In the genomic region with DNA sequence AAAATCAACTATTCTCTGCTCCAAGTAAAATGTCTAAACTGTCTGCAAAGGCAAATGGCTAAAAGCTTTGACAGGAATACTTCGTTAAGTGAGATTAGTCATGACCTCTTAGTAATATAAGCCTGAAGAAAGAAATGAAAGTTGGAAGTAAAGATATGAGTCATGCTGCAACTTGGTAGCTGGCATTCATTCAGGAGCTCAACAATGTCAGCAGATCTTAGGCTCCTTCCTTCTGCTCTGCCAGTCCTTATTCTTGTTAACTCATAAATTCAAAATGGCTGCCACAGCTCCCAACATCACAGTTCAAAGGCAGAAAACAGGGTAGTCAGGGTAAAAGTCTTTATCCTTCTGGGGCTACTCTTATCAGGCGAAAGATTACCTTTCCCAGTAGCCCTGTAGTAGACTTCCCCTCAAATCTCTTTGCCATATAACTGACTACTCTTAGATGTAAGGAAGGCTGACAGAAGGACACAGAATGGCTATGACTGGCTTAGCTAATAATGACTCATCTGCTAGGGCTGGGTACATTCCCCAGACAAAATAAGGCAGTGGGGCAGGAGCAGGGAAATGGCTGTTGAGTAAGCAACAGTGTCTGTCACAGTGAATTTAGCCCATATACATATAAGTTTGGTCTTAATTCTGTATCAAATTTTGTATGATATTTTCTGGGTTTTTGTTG, we compare ENCODE assay signal across 8 cellular contexts. TPM values are rescaled to one million over a fixed set of nuclear protein-coding genes. Genes with fewer than 3 reads are reported as not detected.
DNase-seq lines count a peak whose midpoint lies in the region; ATAC-seq and TF ChIP-seq lines count a peak whose summit lies in the region.

No MANE protein-coding gene starts in this region.

- peak; percentile 81 for ATAC-seq in GM21786 (IDR thresholded peaks at IDR 0.05; ENCODE audit: unreplicated experiment)

- no peaks in the 10 kb centered on the region for H3K27me3 Mint-ChIP-seq in IgD-negative memory B cell
- no peaks in the 10 kb centered on the region for H3K27me3 Mint-ChIP-seq in activated naive CD4-positive, alpha-beta T cell treated with anti-CD3 and anti-CD28 coated beads, Interleukin-2, amount 50 U/mL, for 24 hours
- peaks cover 3% of the 10 kb centered on the region for H3K27me3 Mint-ChIP-seq in stimulated activated naive CD8-positive, alpha-beta T cell treated with anti-CD3 and anti-CD28 coated beads, Interleukin-15, Interleukin-2, amounts not matched to agents 100 ng/mL and 50 ng/mL, for 24 hours

- no peak for TF ChIP-seq CTCF in GM13976 (IDR thresholded peaks at IDR 0.05; ENCODE audit: borderline replicate concordance, control extremely low read depth, extremely low read depth, insufficient read depth, missing control alignments)

- peak overlapping the region in 2 of 4 donors; percentile 63 to 79 for H3K4me3 Mint-ChIP-seq in IgD-negative memory B cell
- H3K4me3 Mint-ChIP-seq in activated naive CD4-positive, alpha-beta T cell treated with anti-CD3 and anti-CD28 coated beads, Interleukin-2, amount 50 U/mL, for 24 hours = peak overlapping the region; percentile 59
- H3K4me3 Mint-ChIP-seq in stimulated activated naive CD8-positive, alpha-beta T cell treated with anti-CD3 and anti-CD28 coated beads, Interleukin-15, Interleukin-2, amounts not matched to agents 100 ng/mL and 50 ng/mL, for 24 hours = peak overlapping the region; percentile 53

- DNase-seq in GM13976 (ENCODE audit: low spot score) = peak; percentile 41
- peak; percentile 78 for DNase-seq in islet precursor cell
- no peak for DNase-seq in KBM-7
- no peak for DNase-seq in cerebellar nuclear complex (lab: John Stamatoyannopoulos, UW)

- in situ Hi-C loops in GM13976 (cut with MboI; ENCODE audit: low sequenced_read_pairs, unreplicated experiment) = no loop called here
- in situ Hi-C loops in KBM-7 (cut with MboI; ENCODE audit: low pct_unique_long_range_greater_than_20kb, low sequenced_read_pairs) = no loop called here

- peak overlapping the region in 2 of 3 donors; percentile 7 to 53 for H3K27ac Mint-ChIP-seq in IgD-negative memory B cell
- H3K27ac Mint-ChIP-seq in activated naive CD4-positive, alpha-beta T cell treated with anti-CD3 and anti-CD28 coated beads, Interleukin-2, amount 50 U/mL, for 24 hours = peak overlapping the region; percentile 78
- peak overlapping the region; percentile 91 for H3K27ac Mint-ChIP-seq in stimulated activated naive CD8-positive, alpha-beta T cell treated with anti-CD3 and anti-CD28 coated beads, Interleukin-15, Interleukin-2, amounts not matched to agents 100 ng/mL and 50 ng/mL, for 24 hours

- peaks cover 0 to 5% (median 0%) of the 10 kb centered on the region in 3 donors for H3K9me3 Mint-ChIP-seq in IgD-negative memory B cell
- H3K9me3 Mint-ChIP-seq in activated naive CD4-positive, alpha-beta T cell treated with anti-CD3 and anti-CD28 coated beads, Interleukin-2, amount 50 U/mL, for 24 hours = peaks cover 6% of the 10 kb centered on the region
- H3K9me3 Mint-ChIP-seq in stimulated activated naive CD8-positive, alpha-beta T cell treated with anti-CD3 and anti-CD28 coated beads, Interleukin-15, Interleukin-2, amounts not matched to agents 100 ng/mL and 50 ng/mL, for 24 hours = no peaks in the 10 kb centered on the region

- H3K4me1 Mint-ChIP-seq in IgD-negative memory B cell = peaks cover 13 to 18% (median 17%) of the 10 kb centered on the region in 3 donors
- H3K4me1 Mint-ChIP-seq in activated naive CD4-positive, alpha-beta T cell treated with anti-CD3 and anti-CD28 coated beads, Interleukin-2, amount 50 U/mL, for 24 hours = peaks cover 20% of the 10 kb centered on the region
- peaks cover 30% of the 10 kb centered on the region for H3K4me1 Mint-ChIP-seq in stimulated activated naive CD8-positive, alpha-beta T cell treated with anti-CD3 and anti-CD28 coated beads, Interleukin-15, Interleukin-2, amounts not matched to agents 100 ng/mL and 50 ng/mL, for 24 hours (ENCODE audit: low read depth)

- no peaks in the 10 kb centered on the region for H3K36me3 Mint-ChIP-seq in IgD-negative memory B cell
- no peaks in the 10 kb centered on the region for H3K36me3 Mint-ChIP-seq in activated naive CD4-positive, alpha-beta T cell treated with anti-CD3 and anti-CD28 coated beads, Interleukin-2, amount 50 U/mL, for 24 hours
- no peaks in the 10 kb centered on the region for H3K36me3 Mint-ChIP-seq in stimulated activated naive CD8-positive, alpha-beta T cell treated with anti-CD3 and anti-CD28 coated beads, Interleukin-15, Interleukin-2, amounts not matched to agents 100 ng/mL and 50 ng/mL, for 24 hours (ENCODE audit: low read depth)

RNA-seq across cellular contexts. Expression of gene C6orf62, which starts 24.4 kb away (rescaled TPM):
- 102 TPM for polyA plus RNA-seq in IgD-negative memory B cell

RNA-seq across cellular contexts. Expression of gene GMNN, which starts 31.3 kb away (rescaled TPM):
- 7.7 TPM for polyA plus RNA-seq in IgD-negative memory B cell

RNA-seq across cellular contexts. Expression of gene ARMH2, which starts 55.3 kb away (rescaled TPM):
- polyA plus RNA-seq in IgD-negative memory B cell = 0.50 TPM

Comparison
In these comparisons a context has a peak if more than half of its experiments do, and no peak if none do; other contexts are left out.
1. DNase-seq: peak in GM13976 (single experiment) and islet precursor cell (single experiment); none in KBM-7 (single experiment) and cerebellar nuclear complex (0 of 2).
2. H3K27ac Mint-ChIP-seq: peak in every context shown above with its lines; median percentile 91 in stimulated activated naive CD8-positive, alpha-beta T cell treated with anti-CD3 and anti-CD28 coated beads, Interleukin-15, Interleukin-2, amounts not matched to agents 100 ng/mL and 50 ng/mL, for 24 hours; 78 in activated naive CD4-positive, alpha-beta T cell treated with anti-CD3 and anti-CD28 coated beads, Interleukin-2, amount 50 U/mL, for 24 hours; 30 in IgD-negative memory B cell.